Comparison of ENCODE assay signal across 2 cellular contexts in the genomic region with DNA sequence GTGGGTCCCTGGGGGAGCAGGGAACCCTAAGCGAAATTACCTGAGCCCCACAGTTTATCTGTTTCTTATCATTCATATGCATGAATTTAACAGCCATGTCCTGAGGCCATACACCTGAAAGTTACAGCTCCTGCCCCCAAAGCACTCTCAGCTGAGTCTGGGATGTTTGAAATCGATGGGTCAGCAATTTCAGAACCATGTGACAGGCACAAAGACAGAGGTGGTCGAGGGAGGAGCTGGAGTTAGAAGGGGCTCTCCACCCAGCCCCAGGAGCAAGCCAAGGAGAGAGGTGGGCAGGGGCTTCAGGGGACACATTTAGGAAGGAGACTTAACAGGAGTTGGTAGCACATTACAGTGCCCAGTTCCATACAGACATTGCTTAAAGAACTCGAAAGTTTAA.
TF ChIP-seq lines count a peak whose summit lies in the region.

No MANE protein-coding gene starts in this region.

TF ChIP-seq in GM23338, 12 proteins besides CTCF, POLR2A, EP300 and RAD21:
- TF ChIP-seq, protein P1, sequence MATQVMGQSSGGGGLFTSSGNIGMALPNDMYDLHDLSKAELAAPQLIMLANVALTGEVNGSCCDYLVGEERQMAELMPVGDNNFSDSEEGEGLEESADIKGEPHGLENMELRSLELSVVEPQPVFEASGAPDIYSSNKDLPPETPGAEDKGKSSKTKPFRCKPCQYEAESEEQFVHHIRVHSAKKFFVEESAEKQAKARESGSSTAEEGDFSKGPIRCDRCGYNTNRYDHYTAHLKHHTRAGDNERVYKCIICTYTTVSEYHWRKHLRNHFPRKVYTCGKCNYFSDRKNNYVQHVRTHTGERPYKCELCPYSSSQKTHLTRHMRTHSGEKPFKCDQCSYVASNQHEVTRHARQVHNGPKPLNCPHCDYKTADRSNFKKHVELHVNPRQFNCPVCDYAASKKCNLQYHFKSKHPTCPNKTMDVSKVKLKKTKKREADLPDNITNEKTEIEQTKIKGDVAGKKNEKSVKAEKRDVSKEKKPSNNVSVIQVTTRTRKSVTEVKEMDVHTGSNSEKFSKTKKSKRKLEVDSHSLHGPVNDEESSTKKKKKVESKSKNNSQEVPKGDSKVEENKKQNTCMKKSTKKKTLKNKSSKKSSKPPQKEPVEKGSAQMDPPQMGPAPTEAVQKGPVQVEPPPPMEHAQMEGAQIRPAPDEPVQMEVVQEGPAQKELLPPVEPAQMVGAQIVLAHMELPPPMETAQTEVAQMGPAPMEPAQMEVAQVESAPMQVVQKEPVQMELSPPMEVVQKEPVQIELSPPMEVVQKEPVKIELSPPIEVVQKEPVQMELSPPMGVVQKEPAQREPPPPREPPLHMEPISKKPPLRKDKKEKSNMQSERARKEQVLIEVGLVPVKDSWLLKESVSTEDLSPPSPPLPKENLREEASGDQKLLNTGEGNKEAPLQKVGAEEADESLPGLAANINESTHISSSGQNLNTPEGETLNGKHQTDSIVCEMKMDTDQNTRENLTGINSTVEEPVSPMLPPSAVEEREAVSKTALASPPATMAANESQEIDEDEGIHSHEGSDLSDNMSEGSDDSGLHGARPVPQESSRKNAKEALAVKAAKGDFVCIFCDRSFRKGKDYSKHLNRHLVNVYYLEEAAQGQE (IDR thresholded peaks at IDR 0.05; ENCODE audit: unreplicated experiment), result no peak

TF ChIP-seq in H1, 55 proteins besides CTCF, POLR2A, EP300 and RAD21:
- peak; percentile 85 for TF ChIP-seq MAFK (IDR thresholded peaks at IDR 0.05; ENCODE audit: low read depth, low read length)
- TF ChIP-seq BRCA1 (IDR thresholded peaks at IDR 0.05; ENCODE audit: low read depth, low read length), result no peak
